ENCODE assay signal across 24 cellular contexts in genomic region chr4:181181331-181181730, GRCh38.
"Had no signal": no experiment of that assay in that cellular context is flagged by ENCODE, and none has a peak within 500 bp of the region (broad histone marks: within the 10 kb centered on the region; RNA-seq: fewer than 3 reads in every experiment).

No MANE protein-coding gene starts in this region.

- DNase-seq: activated CD4-positive, alpha-beta memory T cell treated with anti-CD3 and anti-CD28 coated beads, Interleukin-2, amount 10 ng/mL, durations not matched to agents 7 days and 5 days; activated CD4-positive, alpha-beta T cell treated with anti-CD3 and anti-CD28 coated beads for 36 hours; activated CD4-positive, alpha-beta T cell treated with anti-CD3 and anti-CD28 coated beads, Interleukin-2, amount 50 U/mL, for 1 hour; activated CD8-positive, alpha-beta memory T cell treated with anti-CD3 and anti-CD28 coated beads, Interleukin-2, amount 50 U/mL, for 4 hours; activated gamma-delta T cell treated with Interleukin-2 at 50 U/mL for 16 hours; activated naive CD4-positive, alpha-beta T cell treated with anti-CD3 and anti-CD28 coated beads, Interleukin-2, amount 10 ng/mL, durations not matched to agents 7 days and 5 days; activated naive CD8-positive, alpha-beta T cell treated with anti-CD3 and anti-CD28 coated beads for 36 hours; activated T-cell treated with anti-CD3 and anti-CD28 coated beads, Interleukin-2, amount 50 U/mL, for 72 hours; adrenal gland; aorta; MM.1S; NCI-H1105; NCI-H1436; NCI-H1694 treated with DMSO at 0.1 percent for 48 hours; NCI-H2029 treated with DMSO at 0.1 percent for 48 hours; NCI-H345; NCI-H510A; NCI-H526 treated with DMSO at 0.1 percent for 48 hours; NK-92 treated with Interleukin-12 subunit alpha and Interleukin-12 subunit beta, amount 100 ng/mL, for 24 hours; SIG-M5; T-helper 2 cell; T1000; WERI-Rb-1 had no signal

- H3K4me1 ChIP-seq: adrenal gland had no signal

- H3K27me3 ChIP-seq: adrenal gland had no signal

- H3K9ac ChIP-seq: KMS-11 had no signal

- H3K4me3 ChIP-seq: adrenal gland had no signal

- H3K36me3 ChIP-seq: adrenal gland, WERI-Rb-1 had no signal

- H3K9me3 ChIP-seq: adrenal gland had no signal
